22 cellular contexts compared by ENCODE assay signal in genomic region chr16:53235851-53236250, GRCh38.
"Had no signal": no experiment of that assay in that cellular context is flagged by ENCODE, and none has a peak within 500 bp of the region (broad histone marks: within the 10 kb centered on the region; RNA-seq: fewer than 3 reads in every experiment).

No MANE protein-coding gene starts in this region.

- DNase-seq: activated CD4-positive, alpha-beta T cell treated with anti-CD3 and anti-CD28 coated beads, Interleukin-2, amount 10 ng/mL, durations not matched to agents 24 days and 14 days; activated CD8-positive, alpha-beta T cell treated with anti-CD3 and anti-CD28 coated beads for 36 hours; activated naive CD4-positive, alpha-beta T cell treated with Interleukin-2 at 50 U/mL for 16 hours; activated naive CD8-positive, alpha-beta T cell treated with anti-CD3 and anti-CD28 coated beads, Interleukin-2, amount 10 ng/mL, durations not matched to agents 7 days and 5 days; activated T-cell treated with anti-CD3 and anti-CD28 coated beads, Interleukin-2, amount 50 U/mL, for 1 hour; body of pancreas; colonic mucosa; erythroblast; immature natural killer cell; left ventricle myocardium superior; naive thymus-derived CD8-positive, alpha-beta T cell; right lobe of liver; small intestine; stimulated activated CD4-positive, alpha-beta T cell treated with anti-CD3 and anti-CD28 coated beads, Interleukin-15, amount 100 ng/mL, for 24 hours; stimulated activated CD4-positive, alpha-beta T cell treated with anti-CD3 and anti-CD28 coated beads, Interleukin-4, amount 100 ng/mL, for 1 hour; stomach; T-cell; T1000; upper lobe of left lung had no signal

- H3K9me3 Mint-ChIP-seq: activated CD4-positive, alpha-beta T cell treated with anti-CD3 and anti-CD28 coated beads, Interleukin-2, amount 10 ng/mL, durations not matched to agents 24 days and 14 days; activated CD8-positive, alpha-beta T cell treated with anti-CD3 and anti-CD28 coated beads for 36 hours; activated naive CD8-positive, alpha-beta T cell treated with anti-CD3 and anti-CD28 coated beads, Interleukin-2, amount 10 ng/mL, durations not matched to agents 7 days and 5 days; activated T-helper 17 cell treated with anti-CD3 and anti-CD28 coated beads, Interleukin-2, amount 50 U/mL, for 72 hours; immature natural killer cell; naive thymus-derived CD8-positive, alpha-beta T cell; stimulated activated effector memory CD8-positive, alpha-beta T cell treated with anti-CD3 and anti-CD28 coated beads, Interleukin-12 subunit alpha, Interleukin-12 subunit beta, amount 100 ng/mL, for 72 hours; T-cell had no signal

- ATAC-seq: activated CD8-positive, alpha-beta T cell treated with anti-CD3 and anti-CD28 coated beads for 36 hours; activated T-helper 17 cell treated with anti-CD3 and anti-CD28 coated beads, Interleukin-2, amount 50 U/mL, for 72 hours; body of pancreas; left ventricle myocardium superior; naive thymus-derived CD8-positive, alpha-beta T cell; right lobe of liver; stimulated activated effector memory CD8-positive, alpha-beta T cell treated with anti-CD3 and anti-CD28 coated beads, Interleukin-12 subunit alpha, Interleukin-12 subunit beta, amount 100 ng/mL, for 72 hours; T-cell had no signal

- H3K4me3 ChIP-seq: body of pancreas, colonic mucosa, right lobe of liver, stomach, thoracic aorta, upper lobe of left lung had no signal

- H3K4me3 Mint-ChIP-seq: activated CD4-positive, alpha-beta T cell treated with anti-CD3 and anti-CD28 coated beads, Interleukin-2, amount 10 ng/mL, durations not matched to agents 24 days and 14 days; activated CD8-positive, alpha-beta T cell treated with anti-CD3 and anti-CD28 coated beads for 36 hours; activated naive CD8-positive, alpha-beta T cell treated with anti-CD3 and anti-CD28 coated beads, Interleukin-2, amount 10 ng/mL, durations not matched to agents 7 days and 5 days; activated T-helper 17 cell treated with anti-CD3 and anti-CD28 coated beads, Interleukin-2, amount 50 U/mL, for 72 hours; immature natural killer cell; naive thymus-derived CD8-positive, alpha-beta T cell; stimulated activated effector memory CD8-positive, alpha-beta T cell treated with anti-CD3 and anti-CD28 coated beads, Interleukin-12 subunit alpha, Interleukin-12 subunit beta, amount 100 ng/mL, for 72 hours; T-cell had no signal

- H3K27ac Mint-ChIP-seq: activated CD4-positive, alpha-beta T cell treated with anti-CD3 and anti-CD28 coated beads, Interleukin-2, amount 10 ng/mL, durations not matched to agents 24 days and 14 days; activated CD8-positive, alpha-beta T cell treated with anti-CD3 and anti-CD28 coated beads for 36 hours; activated naive CD8-positive, alpha-beta T cell treated with anti-CD3 and anti-CD28 coated beads, Interleukin-2, amount 10 ng/mL, durations not matched to agents 7 days and 5 days; activated T-helper 17 cell treated with anti-CD3 and anti-CD28 coated beads, Interleukin-2, amount 50 U/mL, for 72 hours; stimulated activated effector memory CD8-positive, alpha-beta T cell treated with anti-CD3 and anti-CD28 coated beads, Interleukin-12 subunit alpha, Interleukin-12 subunit beta, amount 100 ng/mL, for 72 hours; T-cell had no signal

- H3K27me3 Mint-ChIP-seq: activated CD4-positive, alpha-beta T cell treated with anti-CD3 and anti-CD28 coated beads, Interleukin-2, amount 10 ng/mL, durations not matched to agents 24 days and 14 days; activated CD8-positive, alpha-beta T cell treated with anti-CD3 and anti-CD28 coated beads for 36 hours; activated naive CD8-positive, alpha-beta T cell treated with anti-CD3 and anti-CD28 coated beads, Interleukin-2, amount 10 ng/mL, durations not matched to agents 7 days and 5 days; activated T-helper 17 cell treated with anti-CD3 and anti-CD28 coated beads, Interleukin-2, amount 50 U/mL, for 72 hours; naive thymus-derived CD8-positive, alpha-beta T cell; T-cell had no signal

- H3K4me1 Mint-ChIP-seq: activated CD4-positive, alpha-beta T cell treated with anti-CD3 and anti-CD28 coated beads, Interleukin-2, amount 10 ng/mL, durations not matched to agents 24 days and 14 days; activated naive CD8-positive, alpha-beta T cell treated with anti-CD3 and anti-CD28 coated beads, Interleukin-2, amount 10 ng/mL, durations not matched to agents 7 days and 5 days; activated T-helper 17 cell treated with anti-CD3 and anti-CD28 coated beads, Interleukin-2, amount 50 U/mL, for 72 hours; immature natural killer cell; stimulated activated effector memory CD8-positive, alpha-beta T cell treated with anti-CD3 and anti-CD28 coated beads, Interleukin-12 subunit alpha, Interleukin-12 subunit beta, amount 100 ng/mL, for 72 hours; T-cell had no signal
